In the genomic region with DNA sequence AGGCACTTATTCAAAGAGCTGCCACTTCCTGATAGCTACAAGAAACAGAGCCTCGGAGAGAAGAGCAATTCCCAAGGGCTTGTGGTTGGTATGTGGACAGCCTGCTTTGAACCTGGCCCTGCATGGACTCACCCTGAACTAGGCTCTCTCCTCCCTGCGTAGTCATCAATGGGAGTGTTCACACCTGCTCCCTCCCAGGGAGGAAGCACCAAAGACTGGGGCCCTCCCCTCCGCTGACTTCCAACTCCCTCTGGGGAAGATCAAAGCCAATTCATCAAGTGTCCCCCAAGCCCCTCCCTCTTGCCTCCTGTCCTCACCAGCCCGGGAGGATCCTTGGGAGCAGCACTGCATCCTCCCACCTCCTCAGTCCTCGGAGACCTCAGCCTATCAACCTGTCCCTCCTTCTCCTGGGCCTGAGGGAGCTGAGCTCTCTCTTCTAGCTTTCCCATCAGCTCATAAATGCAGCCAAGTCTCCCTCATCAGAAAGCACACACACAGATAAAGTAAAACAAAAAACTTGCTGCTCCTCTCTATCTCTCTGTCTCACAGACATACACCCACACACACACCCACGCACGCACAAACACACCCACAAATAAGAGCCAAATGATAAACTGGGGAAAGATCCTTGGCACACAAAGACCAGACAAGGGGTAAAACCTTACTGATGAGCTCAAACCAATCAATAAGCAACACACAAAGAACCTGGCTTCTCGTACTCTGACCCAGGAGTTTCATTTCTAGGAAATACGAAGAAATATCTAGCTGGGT, we compare ENCODE assay signal across 9 cellular contexts. TPM values are rescaled to one million over a fixed set of nuclear protein-coding genes. Genes with fewer than 3 reads are reported as not detected.
A peak's percentile ranks its signal among the peaks of the same experiment; 100 is the strongest.
DNase-seq lines count a peak whose midpoint lies in the region; ATAC-seq and TF ChIP-seq lines count a peak whose summit lies in the region.
"Had no signal": no experiment of that assay in that cellular context is flagged by ENCODE, and none has a peak within 500 bp of the region (broad histone marks: within the 10 kb centered on the region; RNA-seq: fewer than 3 reads in every experiment).

No MANE protein-coding gene starts in this region.

- peaks cover 13% of the 10 kb centered on the region; the same call in 1 of the 2 replicates for H3K79me2 ChIP-seq in SK-N-SH (ENCODE audit: insufficient read depth)

- no peak for TF ChIP-seq RAD21 in SK-N-SH (IDR thresholded peaks at IDR 0.05; ENCODE audit: low read length)

- no peaks in the 10 kb centered on the region for H3K36me3 ChIP-seq in SK-N-SH (replicated peaks in 1 of 2; ENCODE audit: control insufficient read depth in 1 of 2, insufficient read depth in 2 of 2, low read length in 1 of 2)

- no peak overlapping the region for H3K4me3 ChIP-seq in SK-N-SH (ENCODE audit: low read depth in 2 of 2, low read length in 1 of 2)

- H3K36me3 Mint-ChIP-seq in stimulated activated naive CD8-positive, alpha-beta T cell treated with anti-CD3 and anti-CD28 coated beads, Interleukin-15, Interleukin-2, amounts not matched to agents 100 ng/mL and 50 ng/mL, for 24 hours (ENCODE audit: low read depth): no peaks in the 10 kb centered on the region

- intact Hi-C loops in left ventricle myocardium superior (cut with micrococcal nuclease): no loop called here

- H3F3A ChIP-seq in SK-N-SH (replicated peaks; ENCODE audit: insufficient read depth): no peaks in the 10 kb centered on the region

- H3K4me1 ChIP-seq in SK-N-SH (ENCODE audit: control insufficient read depth in 1 of 2, insufficient read depth in 2 of 2, low read depth in 1 of 2, low read length in 1 of 2): no peaks in the 10 kb centered on the region; a peak in 1 of 4 replicates

- no peaks in the 10 kb centered on the region for H3K9me3 Mint-ChIP-seq in stimulated activated naive CD8-positive, alpha-beta T cell treated with anti-CD3 and anti-CD28 coated beads, Interleukin-15, Interleukin-2, amounts not matched to agents 100 ng/mL and 50 ng/mL, for 24 hours
- H3K9me3 Mint-ChIP-seq: activated CD4-positive, alpha-beta T cell treated with anti-CD3 and anti-CD28 coated beads, Interleukin-2, amount 10 ng/mL, durations not matched to agents 7 days and 5 days had no signal

- H3K27me3 ChIP-seq in SK-N-SH (ENCODE audit: insufficient read depth): no peaks in the 10 kb centered on the region

- H3K4me3 Mint-ChIP-seq in stimulated activated naive CD8-positive, alpha-beta T cell treated with anti-CD3 and anti-CD28 coated beads, Interleukin-15, Interleukin-2, amounts not matched to agents 100 ng/mL and 50 ng/mL, for 24 hours: no peak overlapping the region
- H3K4me3 Mint-ChIP-seq: activated CD4-positive, alpha-beta T cell treated with anti-CD3 and anti-CD28 coated beads, Interleukin-2, amount 10 ng/mL, durations not matched to agents 7 days and 5 days had no signal

- WGBS in SK-N-SH (ENCODE audit: low lambda C conversion rate): 87% methylated on average over 5 of the region's 9 CpGs

- no peaks in the 10 kb centered on the region for H3K9me2 ChIP-seq in SK-N-SH

- TF ChIP-seq EP300 in SK-N-SH (IDR thresholded peaks at IDR 0.05; ENCODE audit: borderline replicate concordance in 1 of 2, low read depth in 1 of 2, low read length in 1 of 2): no peak

- no peak for DNase-seq in stimulated activated naive CD8-positive, alpha-beta T cell treated with anti-CD3 and anti-CD28 coated beads, Interleukin-15, Interleukin-2, amounts not matched to agents 100 U/mL and 50 U/mL, for 24 hours
- DNase-seq in NCI-H510A treated with DMSO at 0.1 percent for 48 hours (lab: John Stamatoyannopoulos, UW): peak; percentile 56
- no peak for DNase-seq in left ventricle myocardium superior
- DNase-seq in activated CD4-positive, CD25-positive, alpha-beta regulatory T cell treated with anti-CD3 and anti-CD28 coated beads, Interleukin-2, amount 50 U/mL, for 72 hours: no peak
- DNase-seq in cerebellum (ENCODE audit: low spot score): no peak
- DNase-seq in SK-N-SH: no peak
- no peak for DNase-seq in activated CD8-positive, alpha-beta memory T cell treated with anti-CD3 and anti-CD28 coated beads, Interleukin-2, amount 50 U/mL, for 4 hours
- DNase-seq: activated CD4-positive, alpha-beta T cell treated with anti-CD3 and anti-CD28 coated beads, Interleukin-2, amount 10 ng/mL, durations not matched to agents 7 days and 5 days had no signal

- ATAC-seq in stimulated activated naive CD8-positive, alpha-beta T cell treated with anti-CD3 and anti-CD28 coated beads, Interleukin-15, Interleukin-2, amounts not matched to agents 100 U/mL and 50 U/mL, for 24 hours: no peak
- peak; percentile 11 for ATAC-seq in left ventricle myocardium superior

- H3K27me3 Mint-ChIP-seq in stimulated activated naive CD8-positive, alpha-beta T cell treated with anti-CD3 and anti-CD28 coated beads, Interleukin-15, Interleukin-2, amounts not matched to agents 100 ng/mL and 50 ng/mL, for 24 hours: peaks cover 41% of the 10 kb centered on the region

- peak overlapping the region; percentile 29 for H3K27ac Mint-ChIP-seq in stimulated activated naive CD8-positive, alpha-beta T cell treated with anti-CD3 and anti-CD28 coated beads, Interleukin-15, Interleukin-2, amounts not matched to agents 100 ng/mL and 50 ng/mL, for 24 hours
- H3K27ac Mint-ChIP-seq: activated CD4-positive, alpha-beta T cell treated with anti-CD3 and anti-CD28 coated beads, Interleukin-2, amount 10 ng/mL, durations not matched to agents 7 days and 5 days had no signal

- POLR2A ChIA-PET in SK-N-SH (lab: Yijun Ruan, JAX): no interaction called here

- CTCF ChIA-PET in SK-N-SH (lab: Yijun Ruan, JAX): interaction anchor here (0.6 kb wide), 1 partner anchor 88 kb away, joined by 3 read pairs; no protein-coding TSS in a partner anchor

- no peaks in the 10 kb centered on the region for H3K9me3 ChIP-seq in SK-N-SH

- H2AFZ ChIP-seq in SK-N-SH (ENCODE audit: low read depth): no peak overlapping the region

- peaks cover 28% of the 10 kb centered on the region for H3K4me1 Mint-ChIP-seq in stimulated activated naive CD8-positive, alpha-beta T cell treated with anti-CD3 and anti-CD28 coated beads, Interleukin-15, Interleukin-2, amounts not matched to agents 100 ng/mL and 50 ng/mL, for 24 hours (ENCODE audit: low read depth)

- no peak overlapping the region for H3K27ac ChIP-seq in SK-N-SH (ENCODE audit: low read depth in 2 of 2, low read length in 1 of 2)

- no peak for TF ChIP-seq CTCF in SK-N-SH (IDR thresholded peaks at IDR 0.05)

- no peak overlapping the region for H3K4me2 ChIP-seq in SK-N-SH

- H4K20me1 ChIP-seq in SK-N-SH (ENCODE audit: insufficient read depth): no peaks in the 10 kb centered on the region

- H3K9ac ChIP-seq in SK-N-SH: no peak overlapping the region

TF ChIP-seq in SK-N-SH, 30 proteins besides CTCF, POLR2A, EP300 and RAD21:
- no peak for TF ChIP-seq EZH2phosphoT487 (IDR thresholded peaks at IDR 0.05; ENCODE audit: borderline replicate concordance, low read depth)
- no peak for TF ChIP-seq GABPA (IDR thresholded peaks at IDR 0.05; ENCODE audit: low read depth)
- TF ChIP-seq USF2 (IDR thresholded peaks at IDR 0.05; ENCODE audit: borderline replicate concordance, low read depth, low read length): no peak
- TF ChIP-seq POLR2AphosphoS5 (IDR thresholded peaks at IDR 0.05; ENCODE audit: low read depth, low read length): no peak
- no peak for TF ChIP-seq RXRA (IDR thresholded peaks at IDR 0.05; ENCODE audit: borderline replicate concordance, low read depth)
- TF ChIP-seq ZBTB33 (IDR thresholded peaks at IDR 0.05; ENCODE audit: borderline replicate concordance, low read depth): no peak

RNA-seq across cellular contexts. Expression of gene A4GALT, which starts 3.3 kb away (rescaled TPM):
- total RNA-seq in left ventricle myocardium superior: 81.7 TPM
- total RNA-seq in cerebellum: 3.5 TPM
- polyA plus RNA-seq in SK-N-SH (2012; rRNA removed): 5.2 and 9.5 TPM in 2 replicates
- polyA plus RNA-seq in SK-N-SH (2012; cell fraction: cytosol; rRNA removed): 5.3 and 6.8 TPM in 2 replicates
- polyA plus RNA-seq in SK-N-SH (2012; cell fraction: nucleus; rRNA removed): 6.1 and 6.4 TPM in 2 replicates

Comparison
In these comparisons a context has a peak if more than half of its experiments do, and no peak if none do; other contexts are left out.
1. RNA of gene A4GALT, which starts 3.3 kb away (total RNA-seq): 81.7 TPM in left ventricle myocardium superior (single experiment); 3.5 TPM in cerebellum (single experiment); every median in the first group is over 10 times any median in the second.